ENCODE assay signal across 1 cellular context in genomic region chr7:106216517-106217088, GRCh38.
TF ChIP-seq lines count a peak whose summit lies in the region.

No MANE protein-coding gene starts in this region.

TF ChIP-seq in SK-N-SH, 30 proteins besides CTCF, POLR2A, EP300 and RAD21 (continued from another document):
- TF ChIP-seq RXRA (IDR thresholded peaks at IDR 0.05; ENCODE audit: borderline replicate concordance, low read depth) (peak; percentile 93), FOXM1 (IDR thresholded peaks at IDR 0.05; ENCODE audit: low read depth) (peak; percentile 57; the same call in 1 of the 2 replicates), CHD2 (IDR thresholded peaks at IDR 0.05; ENCODE audit: low read length, partially characterized antibody) (no peak), ELF1 (IDR thresholded peaks at IDR 0.05) (no peak), TCF12 (IDR thresholded peaks at IDR 0.05) (peak; percentile 94), USF2 (IDR thresholded peaks at IDR 0.05; ENCODE audit: borderline replicate concordance, low read depth, low read length) (no peak), MEF2A (IDR thresholded peaks at IDR 0.05; ENCODE audit: borderline replicate concordance, low read depth) (peak; percentile 78), TEAD4 (IDR thresholded peaks at IDR 0.05; ENCODE audit: borderline replicate concordance, insufficient read depth) (peak; percentile 88; the same call in 1 of the 2 replicates), TAF1 (IDR thresholded peaks at IDR 0.05; ENCODE audit: borderline replicate concordance, low read depth, low read length) (no peak), JUND (IDR thresholded peaks at IDR 0.05) (peak; percentile 97), NFIC (IDR thresholded peaks at IDR 0.05; ENCODE audit: borderline replicate concordance) (peak; percentile 97), SIN3A (IDR thresholded peaks at IDR 0.05; ENCODE audit: borderline replicate concordance, low read depth, low read length) (peak; percentile 41; the same call in 1 of the 2 replicates)
- TF ChIP-seq, protein P1, sequence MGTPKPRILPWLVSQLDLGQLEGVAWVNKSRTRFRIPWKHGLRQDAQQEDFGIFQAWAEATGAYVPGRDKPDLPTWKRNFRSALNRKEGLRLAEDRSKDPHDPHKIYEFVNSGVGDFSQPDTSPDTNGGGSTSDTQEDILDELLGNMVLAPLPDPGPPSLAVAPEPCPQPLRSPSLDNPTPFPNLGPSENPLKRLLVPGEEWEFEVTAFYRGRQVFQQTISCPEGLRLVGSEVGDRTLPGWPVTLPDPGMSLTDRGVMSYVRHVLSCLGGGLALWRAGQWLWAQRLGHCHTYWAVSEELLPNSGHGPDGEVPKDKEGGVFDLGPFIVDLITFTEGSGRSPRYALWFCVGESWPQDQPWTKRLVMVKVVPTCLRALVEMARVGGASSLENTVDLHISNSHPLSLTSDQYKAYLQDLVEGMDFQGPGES (IDR thresholded peaks at IDR 0.05; ENCODE audit: low read depth, low read length), result no peak
